22 cellular contexts compared by ENCODE assay signal in the genomic region with DNA sequence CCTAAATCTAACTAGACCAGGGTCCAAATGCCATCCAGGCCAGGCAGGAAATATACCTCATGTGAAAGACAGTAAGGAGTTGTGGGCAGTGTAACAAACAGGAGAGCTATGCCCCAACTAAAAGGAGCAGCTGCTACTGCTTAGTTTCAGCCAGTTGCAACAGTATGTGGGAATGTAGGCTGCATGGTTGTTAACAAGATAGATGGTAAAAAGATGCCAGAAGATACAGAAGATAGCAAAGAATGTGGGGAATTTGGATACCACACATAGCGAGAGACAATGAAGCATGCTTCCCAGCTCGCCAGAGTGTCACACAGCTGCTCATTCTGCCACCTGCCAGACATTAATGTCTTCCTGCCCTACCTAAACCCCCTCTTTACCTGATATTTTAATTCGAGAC. TPM values are rescaled to one million over a fixed set of nuclear protein-coding genes. Genes with fewer than 3 reads are reported as not detected.
DNase-seq lines count a peak whose midpoint lies in the region; ATAC-seq and TF ChIP-seq lines count a peak whose summit lies in the region.
"Had no signal": no experiment of that assay in that cellular context is flagged by ENCODE, and none has a peak within 500 bp of the region (broad histone marks: within the 10 kb centered on the region; RNA-seq: fewer than 3 reads in every experiment).

No MANE protein-coding gene starts in this region.

- TF ChIP-seq CTCF in CD8-positive, alpha-beta T cell (IDR thresholded peaks at IDR 0.05): no peak
- TF ChIP-seq CTCF in fibroblast of the aortic adventitia (IDR thresholded peaks at IDR 0.05; ENCODE audit: insufficient read depth, low read length): no peak
- TF ChIP-seq CTCF in mesothelial cell of epicardium (IDR thresholded peaks at IDR 0.05; ENCODE audit: unreplicated experiment): no peak
- TF ChIP-seq CTCF in testis (IDR thresholded peaks at IDR 0.05): no peak
- no peak for TF ChIP-seq CTCF in esophagus squamous epithelium (IDR thresholded peaks at IDR 0.05)

- WGBS in testis, 2 donors: 87 to 89% methylated on average over 3 of the region's 3 CpGs
- WGBS in esophagus squamous epithelium, 2 donors: 83 to 88% methylated on average over 3 of the region's 3 CpGs

- CTCF ChIA-PET in CD8-positive, alpha-beta T cell (lab: Charles Lee): no interaction called here

- peaks cover 9% of the 10 kb centered on the region for H3K36me3 ChIP-seq in CD8-positive, alpha-beta T cell (ENCODE audit: insufficient read depth, low read length)
- H3K36me3 ChIP-seq in SJCRH30 (peaks cover 4% of the 10 kb centered on the region; the same call in 1 of the 2 replicates), testis (ENCODE audit: low read depth, missing control alignments) (no peaks in the 10 kb centered on the region), esophagus squamous epithelium (peaks cover 0 to 66% (median 0%) of the 10 kb centered on the region in 3 donors)

- no peak for TF ChIP-seq POLR2A in testis (IDR thresholded peaks at IDR 0.05)
- TF ChIP-seq POLR2A in esophagus squamous epithelium (IDR thresholded peaks at IDR 0.05): no peak

- no peak overlapping the region for H3K4me3 ChIP-seq in CD8-positive, alpha-beta T cell (ENCODE audit: low read depth, low read length)
- H3K4me3 ChIP-seq in SJCRH30 (no peak overlapping the region), fibroblast of the aortic adventitia (ENCODE audit: low read depth, low read length) (no peak overlapping the region), testis (no peak overlapping the region), esophagus squamous epithelium (no peak overlapping the region)
- H3K4me3 ChIP-seq: body of pancreas, mucosa of descending colon, spleen had no signal

- DNase-seq in CD8-positive, alpha-beta T cell: no peak
- DNase-seq in SJCRH30 (peak; percentile 83 to 86), fibroblast of the aortic adventitia (ENCODE audit: low read depth) (peak; percentile 31), mesothelial cell of epicardium (ENCODE audit: low spot score in 2 of 2, unreplicated experiment in 2 of 2) (no peak), testis (no peak), hepatic stellate cell (ENCODE audit: low spot score) (no peak), esophagus squamous epithelium (lab: John Stamatoyannopoulos, UW) (no peak), NCI-H1417 treated with DMSO at 0.1 percent for 48 hours (lab: John Stamatoyannopoulos, UW) (no peak)
- DNase-seq: activated CD4-positive, alpha-beta T cell treated with anti-CD3 and anti-CD28 coated beads for 4 hours; activated CD8-positive, alpha-beta memory T cell treated with anti-CD3 and anti-CD28 coated beads, Interleukin-2, amount 50 U/mL, for 48 hours; activated naive CD4-positive, alpha-beta T cell treated with anti-CD3 and anti-CD28 coated beads for 36 hours; body of pancreas; Calu3; GF-D8; Kasumi-1; mucosa of descending colon; NCI-H1694; NCI-H446 treated with DMSO at 0.1 percent for 48 hours; SIG-M5; spleen; stimulated activated naive CD4-positive, alpha-beta T cell treated with Interleukin-2 at 50 U/mL for 16 hours; T1000 had no signal

- peak overlapping the region; percentile 1 for H3K27ac Mint-ChIP-seq in CD8-positive, alpha-beta T cell
- peak overlapping the region; percentile 66 for H3K27ac Mint-ChIP-seq in mesothelial cell of epicardium
- H3K27ac Mint-ChIP-seq: activated naive CD4-positive, alpha-beta T cell treated with anti-CD3 and anti-CD28 coated beads for 36 hours had no signal

- no peak for ATAC-seq in CD8-positive, alpha-beta T cell
- ATAC-seq: body of pancreas, mucosa of descending colon had no signal

- H3K4me1 Mint-ChIP-seq in CD8-positive, alpha-beta T cell (ENCODE audit: low read depth): peaks cover 14% of the 10 kb centered on the region
- peaks cover 29% of the 10 kb centered on the region for H3K4me1 Mint-ChIP-seq in mesothelial cell of epicardium

- intact Hi-C loops in CD8-positive, alpha-beta T cell (cut with DNase I, micrococcal nuclease): no loop called here
- intact Hi-C loops in testis (cut with DNase I; ENCODE audit: low total_unique reads) (no loop called here), esophagus squamous epithelium (cut with DNase I) (no loop called here)

- H3K4me1 ChIP-seq in CD8-positive, alpha-beta T cell (ENCODE audit: insufficient read depth, low read length): no peaks in the 10 kb centered on the region
- H3K4me1 ChIP-seq in SJCRH30 (peaks cover 55% of the 10 kb centered on the region), testis (no peaks in the 10 kb centered on the region), esophagus squamous epithelium (no peaks in the 10 kb centered on the region)

- no peaks in the 10 kb centered on the region for H3K27me3 Mint-ChIP-seq in CD8-positive, alpha-beta T cell (ENCODE audit: low read depth)
- H3K27me3 Mint-ChIP-seq in mesothelial cell of epicardium (ENCODE audit: low read depth): no peaks in the 10 kb centered on the region

- H3K9me3 ChIP-seq in CD8-positive, alpha-beta T cell (ENCODE audit: low read length): no peaks in the 10 kb centered on the region
- H3K9me3 ChIP-seq in SJCRH30 (replicated peaks) (no peaks in the 10 kb centered on the region), testis (no peaks in the 10 kb centered on the region), esophagus squamous epithelium (no peaks in the 10 kb centered on the region)
- H3K9me3 ChIP-seq: body of pancreas, mucosa of descending colon, spleen had no signal

- H3K4me3 Mint-ChIP-seq in CD8-positive, alpha-beta T cell: no peak overlapping the region
- H3K4me3 Mint-ChIP-seq in mesothelial cell of epicardium: no peak overlapping the region
- H3K4me3 Mint-ChIP-seq: activated naive CD4-positive, alpha-beta T cell treated with anti-CD3 and anti-CD28 coated beads for 36 hours had no signal

- H3K36me3 Mint-ChIP-seq in CD8-positive, alpha-beta T cell: peaks cover 78% of the 10 kb centered on the region
- peaks cover 22% of the 10 kb centered on the region for H3K36me3 Mint-ChIP-seq in mesothelial cell of epicardium

- peaks cover 2% of the 10 kb centered on the region for H3K9me3 Mint-ChIP-seq in CD8-positive, alpha-beta T cell
- no peaks in the 10 kb centered on the region for H3K9me3 Mint-ChIP-seq in mesothelial cell of epicardium

- H3K27ac ChIP-seq in CD8-positive, alpha-beta T cell (ENCODE audit: low read depth, low read length): no peak overlapping the region
- H3K27ac ChIP-seq in SJCRH30 (peak overlapping the region; percentile 92), testis (no peak overlapping the region), esophagus squamous epithelium (no peak overlapping the region)
- H3K27ac ChIP-seq: body of pancreas, spleen had no signal

- H3K27me3 ChIP-seq in CD8-positive, alpha-beta T cell (ENCODE audit: insufficient read depth, low read length): no peaks in the 10 kb centered on the region
- no peaks in the 10 kb centered on the region for H3K27me3 ChIP-seq in SJCRH30
- no peaks in the 10 kb centered on the region for H3K27me3 ChIP-seq in testis
- H3K27me3 ChIP-seq in esophagus squamous epithelium: no peaks in the 10 kb centered on the region
- H3K27me3 ChIP-seq: body of pancreas, spleen had no signal

- POLR2A ChIA-PET in CD8-positive, alpha-beta T cell (lab: Charles Lee): no interaction called here

RNA-seq across cellular contexts. Expression of a gene that starts 39.4 kb away (rescaled TPM):
- under 1 TPM in 1 of 2 experiments, not detected in 1; 0.17 TPM for total RNA-seq in CD8-positive, alpha-beta T cell
- 67.0 and 71.2 TPM in 2 replicates for total RNA-seq in SJCRH30 (2014; rRNA removed; shearing (Covaris generic))
- total RNA-seq in fibroblast of the aortic adventitia (ENCODE audit: low replicate concordance) (412 and 741 TPM in 2 replicates), mesothelial cell of epicardium (44.6 to 47.7 TPM (median 46.7 TPM) in 3 replicates), testis (10 to 100 TPM; 53.1 to 53.5 TPM), esophagus squamous epithelium (100 to 1,000 TPM in 1 of 4 donors, 10 to 100 TPM in 2, 1 to 10 TPM in 1; 5.7 to 176 (median 45.7) TPM)
- polyA plus RNA-seq in testis (ENCODE audit: insufficient read depth, low read depth, low replicate concordance): 60.1 TPM

RNA-seq across cellular contexts. Expression of a gene that starts 48.9 kb away (rescaled TPM):
- total RNA-seq in CD8-positive, alpha-beta T cell: 10 to 100 TPM; 12.5 to 12.9 TPM
- 22.8 and 24.7 TPM in 2 replicates for total RNA-seq in SJCRH30 (2014; rRNA removed; shearing (Covaris generic))
- total RNA-seq in fibroblast of the aortic adventitia (ENCODE audit: low replicate concordance) (9.0 and 34.7 TPM in 2 replicates), mesothelial cell of epicardium (21.5 to 23.1 TPM (median 22.4 TPM) in 3 replicates), testis (10 to 100 TPM; 24.4 to 29.2 TPM), esophagus squamous epithelium (10 to 100 TPM in 2 of 4 donors, 1 to 10 TPM in 2; 8.3 to 18.1 (median 13.0) TPM)
- polyA plus RNA-seq in testis (ENCODE audit: insufficient read depth, low read depth, low replicate concordance): 15.7 TPM

RNA-seq across cellular contexts. Expression of a gene that starts 49.1 kb away (rescaled TPM):
- 1 to 10 TPM; 6.2 to 7.7 TPM for total RNA-seq in CD8-positive, alpha-beta T cell
- 32.0 and 34.0 TPM in 2 replicates for total RNA-seq in SJCRH30 (2014; rRNA removed; shearing (Covaris generic))
- total RNA-seq in fibroblast of the aortic adventitia (ENCODE audit: low replicate concordance) (34.6 and 73.3 TPM in 2 replicates), mesothelial cell of epicardium (39.6 to 42.0 TPM (median 41.6 TPM) in 3 replicates), testis (10 to 100 TPM; 24.3 to 34.3 TPM), esophagus squamous epithelium (10 to 100 TPM; 17.9 to 51.4 (median 35.4) TPM)
- 21.7 TPM for polyA plus RNA-seq in testis (ENCODE audit: insufficient read depth, low read depth, low replicate concordance)

Comparison
In these comparisons a context has a peak if more than half of its experiments do, and no peak if none do; other contexts are left out.
1. DNase-seq: peak in SJCRH30 (2 of 2) and fibroblast of the aortic adventitia (single experiment); none in CD8-positive, alpha-beta T cell (0 of 7), mesothelial cell of epicardium (0 of 2), testis (single experiment), hepatic stellate cell (single experiment), esophagus squamous epithelium (single experiment) and NCI-H1417 treated with DMSO at 0.1 percent for 48 hours (single experiment).
2. RNA of a gene that starts 39.4 kb away (total RNA-seq): 412 to 741 TPM in fibroblast of the aortic adventitia, 5.7 to 176 TPM in esophagus squamous epithelium, 67.0 to 71.2 TPM in SJCRH30, 53.1 to 53.5 TPM in testis and 44.6 to 47.7 TPM in mesothelial cell of epicardium; 0.17 TPM in CD8-positive, alpha-beta T cell; every median in the first group is over 4 times any median in the second.